Comparison of ENCODE assay signal across 11 cellular contexts in genomic region chr6:113672691-113673149, GRCh38.
A peak's percentile ranks its signal among the peaks of the same experiment; 100 is the strongest.
DNase-seq lines count a peak whose midpoint lies in the region; ATAC-seq and TF ChIP-seq lines count a peak whose summit lies in the region.
"Had no signal": no experiment of that assay in that cellular context is flagged by ENCODE, and none has a peak within 500 bp of the region (broad histone marks: within the 10 kb centered on the region; RNA-seq: fewer than 3 reads in every experiment).

No MANE protein-coding gene starts in this region.

- no peaks in the 10 kb centered on the region for H3K9me3 ChIP-seq in body of pancreas
- H3K9me3 ChIP-seq in upper lobe of left lung: no peaks in the 10 kb centered on the region
- H3K9me3 ChIP-seq in testis: no peaks in the 10 kb centered on the region
- H3K9me3 ChIP-seq: BLaER1, colonic mucosa had no signal

- no peak for TF ChIP-seq EP300 in upper lobe of left lung (IDR thresholded peaks at IDR 0.05)

- intact Hi-C loops in body of pancreas (cut with DNase I): no loop called here
- intact Hi-C loops in testis (cut with DNase I; ENCODE audit: low total_unique reads): no loop called here

- H3K4me3 ChIP-seq in body of pancreas (no peak overlapping the region), upper lobe of left lung (peak overlapping the region in 2 of 4 donors; percentile 0 to 21), testis (peak overlapping the region in 1 of 2 donors; percentile 32)
- H3K4me3 ChIP-seq: BLaER1, colonic mucosa had no signal

- H3K27ac ChIP-seq in body of pancreas (peak overlapping the region in 3 of 4 donors; percentile 24 to 36 (median 30)), upper lobe of left lung (peak overlapping the region; percentile 17 to 73 (median 62)), testis (no peak overlapping the region)
- H3K27ac ChIP-seq: BLaER1, colonic mucosa had no signal

- H3K4me1 ChIP-seq in body of pancreas (peaks cover 63% of the 10 kb centered on the region), upper lobe of left lung (peaks cover 8 to 32% (median 28%) of the 10 kb centered on the region in 4 donors), testis (peaks cover 8% of the 10 kb centered on the region)
- H3K4me1 ChIP-seq: BLaER1, colonic mucosa had no signal

- no peaks in the 10 kb centered on the region for H3K36me3 ChIP-seq in body of pancreas (replicated peaks in 1 of 2; ENCODE audit: insufficient read depth in 1 of 2, low read depth in 2 of 2)
- no peaks in the 10 kb centered on the region for H3K36me3 ChIP-seq in upper lobe of left lung
- H3K36me3 ChIP-seq in testis (ENCODE audit: low read depth, missing control alignments): no peaks in the 10 kb centered on the region
- H3K36me3 ChIP-seq: BLaER1, colonic mucosa had no signal

- ATAC-seq in body of pancreas: peak; percentile 38
- peak; percentile 64 for ATAC-seq in left lobe of liver
- peak in 1 of 2 donors; percentile 89 for ATAC-seq in upper lobe of left lung (ENCODE audit: low FRiP score in 2 of 2)
- no peak for ATAC-seq in HG02840 (IDR thresholded peaks at IDR 0.05; ENCODE audit: low FRiP score, unreplicated experiment)

- TF ChIP-seq CTCF in body of pancreas (IDR thresholded peaks at IDR 0.05): no peak
- TF ChIP-seq CTCF in upper lobe of left lung (IDR thresholded peaks at IDR 0.05): no peak
- TF ChIP-seq CTCF in testis (IDR thresholded peaks at IDR 0.05): no peak

- H3K27me3 ChIP-seq in body of pancreas: no peaks in the 10 kb centered on the region
- H3K27me3 ChIP-seq in upper lobe of left lung: no peaks in the 10 kb centered on the region
- no peaks in the 10 kb centered on the region for H3K27me3 ChIP-seq in testis
- H3K27me3 ChIP-seq: BLaER1, colonic mucosa had no signal

- TF ChIP-seq POLR2A in body of pancreas (IDR thresholded peaks at IDR 0.05): no peak
- no peak for TF ChIP-seq POLR2A in upper lobe of left lung (IDR thresholded peaks at IDR 0.05)
- no peak for TF ChIP-seq POLR2A in testis (IDR thresholded peaks at IDR 0.05)

- 34 to 36% methylated on average over 5 of the region's 5 CpGs for WGBS in body of pancreas, 2 donors
- WGBS in upper lobe of left lung, 2 donors: 39 to 50% methylated on average over 5 of the region's 5 CpGs
- WGBS in testis, 2 donors: 50 to 53% methylated on average over 5 of the region's 5 CpGs

- DNase-seq in NCI-H2196 (lab: John Stamatoyannopoulos, UW; ENCODE audit: unreplicated experiment): peak; percentile 22
- no peak for DNase-seq in NCI-H2196 treated with DMSO at 0.1 percent for 48 hours (lab: John Stamatoyannopoulos, UW; ENCODE audit: unreplicated experiment)
- DNase-seq in body of pancreas: peak; percentile 35 to 55 (median 53)
- DNase-seq in left lobe of liver (ENCODE audit: low spot score): no peak
- peak in 1 of 2 donors; percentile 47 for DNase-seq in upper lobe of left lung
- no peak for DNase-seq in testis
- DNase-seq in activated gamma-delta T cell (lab: John Stamatoyannopoulos, UW): no peak
- DNase-seq: activated CD4-positive, alpha-beta T cell treated with anti-CD3 and anti-CD28 coated beads, Interleukin-2, amount 10 ng/mL, durations not matched to agents 7 days and 5 days; colonic mucosa had no signal

Comparison
In these comparisons a context has a peak if more than half of its experiments do, and no peak if none do; other contexts are left out.
1. DNase-seq: peak in NCI-H2196 (single experiment) and body of pancreas (4 of 4); none in NCI-H2196 treated with DMSO at 0.1 percent for 48 hours (single experiment), left lobe of liver (single experiment), testis (single experiment) and activated gamma-delta T cell (single experiment).
2. H3K27ac ChIP-seq: peak in body of pancreas (3 of 4) and upper lobe of left lung (4 of 4); none in testis (0 of 2).